ENCODE assay signal across 29 cellular contexts in genomic region chr10:98077223-98077622, GRCh38. TPM values are rescaled to one million over a fixed set of nuclear protein-coding genes. Genes with fewer than 3 reads are reported as not detected.
"Had no signal": no experiment of that assay in that cellular context is flagged by ENCODE, and none has a peak within 500 bp of the region (broad histone marks: within the 10 kb centered on the region; RNA-seq: fewer than 3 reads in every experiment).

No MANE protein-coding gene starts in this region.

- H3K4me3 ChIP-seq: colonic mucosa, esophagus muscularis mucosa, gastrocnemius medialis, heart left ventricle had no signal

- DNase-seq: activated B cell treated with CpG ODN at 0.5 μM for 24 hours; activated CD4-positive, alpha-beta T cell treated with anti-CD3 and anti-CD28 coated beads for 48 hours; activated CD4-positive, alpha-beta T cell treated with anti-CD3 and anti-CD28 coated beads, Interleukin-2, amount 50 U/mL, for 1 hour; activated CD4-positive, alpha-beta T cell treated with anti-CD3 and anti-CD28 coated beads, Interleukin-2, amount 50 U/mL, for 48 hours; activated CD8-positive, alpha-beta memory T cell treated with anti-CD3 and anti-CD28 coated beads for 24 hours; activated CD8-positive, alpha-beta T cell treated with anti-CD3 and anti-CD28 coated beads for 36 hours; activated effector memory CD4-positive, alpha-beta T cell treated with Interleukin-2 at 50 U/mL for 16 hours; activated gamma-delta T cell treated with Interleukin-2 at 50 U/mL for 16 hours; activated naive CD4-positive, alpha-beta T cell treated with anti-CD3 and anti-CD28 coated beads, Interleukin-2, amount 50 U/mL, for 16 hours; activated naive CD4-positive, alpha-beta T cell treated with Interleukin-2 at 50 U/mL for 16 hours; activated T-cell treated with anti-CD3 and anti-CD28 coated beads, Interleukin-2, amount 50 U/mL, for 4 hours; amniotic stem cell; anterior cingulate cortex; brain microvascular endothelial cell; central memory CD4-positive, alpha-beta T cell; cerebellar nuclear complex; colonic mucosa; effector CD8-positive, alpha-beta T cell; gastrocnemius medialis; glutamatergic neuron; heart left ventricle; T-cell; T-helper 9 cell; WERI-Rb-1 had no signal

- H3K4me1 ChIP-seq: colonic mucosa, esophagus muscularis mucosa, foreskin keratinocyte, gastrocnemius medialis, heart left ventricle had no signal

- H3K36me3 ChIP-seq: brain microvascular endothelial cell, colonic mucosa, esophagus muscularis mucosa, gastrocnemius medialis, heart left ventricle, WERI-Rb-1 had no signal

- H3K27ac ChIP-seq: brain microvascular endothelial cell, colonic mucosa, esophagus muscularis mucosa, foreskin keratinocyte, gastrocnemius medialis, heart left ventricle, WERI-Rb-1 had no signal

- ATAC-seq: activated CD4-positive, CD25-positive, alpha-beta regulatory T cell treated with anti-CD3 and anti-CD28 coated beads, Interleukin-2, amount 50 U/mL, for 24 hours; activated CD8-positive, alpha-beta T cell treated with anti-CD3 and anti-CD28 coated beads for 36 hours; activated T-cell treated with anti-CD3 and anti-CD28 coated beads, Interleukin-2, amount 50 U/mL, for 4 hours; activated T-helper 17 cell treated with anti-CD3 and anti-CD28 coated beads, Interleukin-2, amount 50 U/mL, for 72 hours; foreskin keratinocyte; gastrocnemius medialis; heart left ventricle; T-cell had no signal

- H3K9me3 ChIP-seq: colonic mucosa, esophagus muscularis mucosa, gastrocnemius medialis, heart left ventricle had no signal

- H3K27me3 ChIP-seq: brain microvascular endothelial cell, colonic mucosa, foreskin keratinocyte had no signal

RNA-seq across cellular contexts. Expression of gene CRTAC1, which starts 46.8 kb away (rescaled TPM):
- total RNA-seq: activated B cell treated with CpG ODN at 0.5 μM for 24 hours; activated CD8-positive, alpha-beta T cell treated with anti-CD3 and anti-CD28 coated beads for 36 hours; activated T-cell treated with anti-CD3 and anti-CD28 coated beads, Interleukin-2, amount 50 U/mL, for 4 hours; activated T-helper 17 cell treated with anti-CD3 and anti-CD28 coated beads, Interleukin-2, amount 50 U/mL, for 72 hours; foreskin keratinocyte; T-helper 2 cell treated with Interferon-gamma antibody and Interleukin-4, amounts not matched to agents 100 ng/mL and 5 ng/mL, for 36 hours had no signal
